In the genomic region with DNA sequence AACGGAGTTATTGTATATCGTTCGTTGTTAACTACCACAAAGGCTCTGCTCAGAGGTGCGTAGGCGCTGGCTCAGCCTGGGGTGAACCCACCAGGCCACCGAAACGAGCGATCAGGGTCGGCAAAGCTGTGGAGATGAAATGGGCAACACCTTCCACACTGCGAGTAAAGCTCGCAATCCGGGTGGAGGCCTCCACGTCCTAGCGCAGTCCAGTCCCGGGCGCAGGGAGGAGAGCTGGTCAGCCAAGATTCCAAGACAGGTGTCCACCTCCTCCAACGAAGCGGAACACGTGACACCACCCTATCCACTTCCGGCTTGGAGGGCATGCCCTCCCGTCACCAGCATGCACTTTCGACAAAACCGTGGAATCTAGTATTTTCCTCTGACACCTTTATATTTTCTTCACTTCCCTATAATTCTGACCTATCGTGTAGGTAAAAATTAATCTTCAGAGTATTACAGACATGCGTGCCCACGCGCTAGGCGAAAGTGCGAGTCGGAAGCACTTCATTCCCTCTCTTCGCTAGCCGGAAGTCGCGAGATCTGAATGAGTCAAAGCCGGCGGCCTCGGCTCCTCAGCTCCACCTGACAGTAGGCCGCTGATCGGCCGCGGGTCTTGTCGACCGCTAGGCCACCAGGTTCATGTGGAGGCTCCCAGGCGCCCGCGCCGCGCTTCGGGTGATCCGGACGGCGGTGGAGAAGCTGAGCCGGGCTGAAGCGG, we compare ENCODE assay signal across 1 cellular context.
TF ChIP-seq lines count a peak whose summit lies in the region.

A gene with protein sequence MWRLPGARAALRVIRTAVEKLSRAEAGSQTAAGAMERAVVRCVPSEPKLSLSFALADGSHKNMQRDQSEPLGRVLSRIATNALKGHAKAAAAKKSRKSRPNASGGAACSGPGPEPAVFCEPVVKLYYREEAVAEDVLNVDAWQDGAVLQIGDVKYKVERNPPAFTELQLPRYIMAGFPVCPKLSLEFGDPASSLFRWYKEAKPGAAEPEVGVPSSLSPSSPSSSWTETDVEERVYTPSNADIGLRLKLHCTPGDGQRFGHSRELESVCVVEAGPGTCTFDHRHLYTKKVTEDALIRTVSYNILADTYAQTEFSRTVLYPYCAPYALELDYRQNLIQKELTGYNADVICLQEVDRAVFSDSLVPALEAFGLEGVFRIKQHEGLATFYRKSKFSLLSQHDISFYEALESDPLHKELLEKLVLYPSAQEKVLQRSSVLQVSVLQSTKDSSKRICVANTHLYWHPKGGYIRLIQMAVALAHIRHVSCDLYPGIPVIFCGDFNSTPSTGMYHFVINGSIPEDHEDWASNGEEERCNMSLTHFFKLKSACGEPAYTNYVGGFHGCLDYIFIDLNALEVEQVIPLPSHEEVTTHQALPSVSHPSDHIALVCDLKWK (plus strand): TSS at position 537 of the 721 bp plus-strand sequence. CDS start 106 bp downstream, at position 643.

TF ChIP-seq in K562, 482 proteins besides CTCF, POLR2A, EP300 and RAD21 (continued from another document and continues in another):
- TF ChIP-seq, protein P1, sequence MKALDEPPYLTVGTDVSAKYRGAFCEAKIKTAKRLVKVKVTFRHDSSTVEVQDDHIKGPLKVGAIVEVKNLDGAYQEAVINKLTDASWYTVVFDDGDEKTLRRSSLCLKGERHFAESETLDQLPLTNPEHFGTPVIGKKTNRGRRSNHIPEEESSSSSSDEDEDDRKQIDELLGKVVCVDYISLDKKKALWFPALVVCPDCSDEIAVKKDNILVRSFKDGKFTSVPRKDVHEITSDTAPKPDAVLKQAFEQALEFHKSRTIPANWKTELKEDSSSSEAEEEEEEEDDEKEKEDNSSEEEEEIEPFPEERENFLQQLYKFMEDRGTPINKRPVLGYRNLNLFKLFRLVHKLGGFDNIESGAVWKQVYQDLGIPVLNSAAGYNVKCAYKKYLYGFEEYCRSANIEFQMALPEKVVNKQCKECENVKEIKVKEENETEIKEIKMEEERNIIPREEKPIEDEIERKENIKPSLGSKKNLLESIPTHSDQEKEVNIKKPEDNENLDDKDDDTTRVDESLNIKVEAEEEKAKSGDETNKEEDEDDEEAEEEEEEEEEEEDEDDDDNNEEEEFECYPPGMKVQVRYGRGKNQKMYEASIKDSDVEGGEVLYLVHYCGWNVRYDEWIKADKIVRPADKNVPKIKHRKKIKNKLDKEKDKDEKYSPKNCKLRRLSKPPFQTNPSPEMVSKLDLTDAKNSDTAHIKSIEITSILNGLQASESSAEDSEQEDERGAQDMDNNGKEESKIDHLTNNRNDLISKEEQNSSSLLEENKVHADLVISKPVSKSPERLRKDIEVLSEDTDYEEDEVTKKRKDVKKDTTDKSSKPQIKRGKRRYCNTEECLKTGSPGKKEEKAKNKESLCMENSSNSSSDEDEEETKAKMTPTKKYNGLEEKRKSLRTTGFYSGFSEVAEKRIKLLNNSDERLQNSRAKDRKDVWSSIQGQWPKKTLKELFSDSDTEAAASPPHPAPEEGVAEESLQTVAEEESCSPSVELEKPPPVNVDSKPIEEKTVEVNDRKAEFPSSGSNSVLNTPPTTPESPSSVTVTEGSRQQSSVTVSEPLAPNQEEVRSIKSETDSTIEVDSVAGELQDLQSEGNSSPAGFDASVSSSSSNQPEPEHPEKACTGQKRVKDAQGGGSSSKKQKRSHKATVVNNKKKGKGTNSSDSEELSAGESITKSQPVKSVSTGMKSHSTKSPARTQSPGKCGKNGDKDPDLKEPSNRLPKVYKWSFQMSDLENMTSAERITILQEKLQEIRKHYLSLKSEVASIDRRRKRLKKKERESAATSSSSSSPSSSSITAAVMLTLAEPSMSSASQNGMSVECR (CRISPR knock-in tag; IDR thresholded peaks at IDR 0.05): peak; percentile 79; the same call in 1 of the 2 replicates
- TF ChIP-seq POLR2B (IDR thresholded peaks at IDR 0.05; ENCODE audit: low read depth, partially characterized antibody) (peak; percentile 75), LCOR (CRISPR knock-in tag; IDR thresholded peaks at IDR 0.05) (no peak), BHLHE40 (IDR thresholded peaks at IDR 0.05; ENCODE audit: low read length) (peak; percentile 86), CREB1 (IDR thresholded peaks at IDR 0.05) (no peak; the same call in 1 of the 2 replicates), CREB1 (CRISPR knock-in tag; IDR thresholded peaks at IDR 0.05) (0 out of 2 replicates have a peak, but pooled peaks have one; percentile 59), SAFB (IDR thresholded peaks at IDR 0.05; ENCODE audit: borderline replicate concordance, low read depth, low read length) (no peak), ZBED1 (IDR thresholded peaks at IDR 0.05) (no peak), XRCC3 (IDR thresholded peaks at IDR 0.05) (no peak), TEAD1 (CRISPR knock-in tag; IDR thresholded peaks at IDR 0.05) (peak; percentile 30 to 71; a peak in 2 of 4 replicates), SPI1 (IDR thresholded peaks at IDR 0.05; ENCODE audit: borderline replicate concordance, low read depth, low read length) (no peak), MECOM (CRISPR knock-in tag; IDR thresholded peaks at IDR 0.05) (peak; percentile 73), MYBL2 (IDR thresholded peaks at IDR 0.05; ENCODE audit: low read depth) (peak; percentile 65), MYBL2 (CRISPR knock-in tag; IDR thresholded peaks at IDR 0.05; ENCODE audit: borderline replicate concordance) (no peak), TBL1XR1 (IDR thresholded peaks at IDR 0.05; ENCODE audit: low read length in 2 of 2) (peak in 1 of 2 experiments; percentile 61; a peak in 2 of 4 replicates), ARNT (IDR thresholded peaks at IDR 0.05) (peak in 1 of 2 experiments; percentile 66; a peak in 1 of 4 replicates), ZNF263 (CRISPR knock-in tag; IDR thresholded peaks at IDR 0.05; ENCODE audit: borderline replicate concordance) (peak; percentile 68; the same call in 1 of the 2 replicates), GATAD2A (IDR thresholded peaks at IDR 0.05) (no peak), ZNF76 (CRISPR knock-in tag; IDR thresholded peaks at IDR 0.05; ENCODE audit: borderline replicate concordance) (0 out of 2 replicates have a peak, but pooled peaks have one; percentile 32), YBX1 (IDR thresholded peaks at IDR 0.05) (no peak)
- TF ChIP-seq, protein P2, sequence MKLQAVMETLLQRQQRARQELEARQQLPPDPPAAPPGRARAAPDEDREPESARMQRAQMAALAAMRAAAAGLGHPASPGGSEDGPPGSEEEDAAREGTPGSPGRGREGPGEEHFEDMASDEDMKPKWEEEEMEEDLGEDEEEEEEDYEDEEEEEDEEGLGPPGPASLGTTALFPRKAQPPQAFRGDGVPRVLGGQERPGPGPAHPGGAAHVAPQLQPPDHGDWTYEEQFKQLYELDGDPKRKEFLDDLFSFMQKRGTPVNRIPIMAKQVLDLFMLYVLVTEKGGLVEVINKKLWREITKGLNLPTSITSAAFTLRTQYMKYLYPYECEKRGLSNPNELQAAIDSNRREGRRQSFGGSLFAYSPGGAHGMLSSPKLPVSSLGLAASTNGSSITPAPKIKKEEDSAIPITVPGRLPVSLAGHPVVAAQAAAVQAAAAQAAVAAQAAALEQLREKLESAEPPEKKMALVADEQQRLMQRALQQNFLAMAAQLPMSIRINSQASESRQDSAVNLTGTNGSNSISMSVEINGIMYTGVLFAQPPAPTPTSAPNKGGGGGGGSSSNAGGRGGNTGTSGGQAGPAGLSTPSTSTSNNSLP (IDR thresholded peaks at IDR 0.05; ENCODE audit: borderline replicate concordance, low read depth, low read length): no peak
- TF ChIP-seq, protein P3, sequence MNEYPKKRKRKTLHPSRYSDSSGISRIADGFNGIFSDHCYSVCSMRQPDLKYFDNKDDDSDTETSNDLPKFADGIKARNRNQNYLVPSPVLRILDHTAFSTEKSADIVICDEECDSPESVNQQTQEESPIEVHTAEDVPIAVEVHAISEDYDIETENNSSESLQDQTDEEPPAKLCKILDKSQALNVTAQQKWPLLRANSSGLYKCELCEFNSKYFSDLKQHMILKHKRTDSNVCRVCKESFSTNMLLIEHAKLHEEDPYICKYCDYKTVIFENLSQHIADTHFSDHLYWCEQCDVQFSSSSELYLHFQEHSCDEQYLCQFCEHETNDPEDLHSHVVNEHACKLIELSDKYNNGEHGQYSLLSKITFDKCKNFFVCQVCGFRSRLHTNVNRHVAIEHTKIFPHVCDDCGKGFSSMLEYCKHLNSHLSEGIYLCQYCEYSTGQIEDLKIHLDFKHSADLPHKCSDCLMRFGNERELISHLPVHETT (CRISPR knock-in tag; conservative IDR thresholded peaks at IDR 0.05 in 1 of 2, IDR thresholded peaks at IDR 0.05 in 1 of 2): peak in 1 of 2 experiments; percentile 78; a peak in 2 of 4 replicates
- TF ChIP-seq, protein P4, sequence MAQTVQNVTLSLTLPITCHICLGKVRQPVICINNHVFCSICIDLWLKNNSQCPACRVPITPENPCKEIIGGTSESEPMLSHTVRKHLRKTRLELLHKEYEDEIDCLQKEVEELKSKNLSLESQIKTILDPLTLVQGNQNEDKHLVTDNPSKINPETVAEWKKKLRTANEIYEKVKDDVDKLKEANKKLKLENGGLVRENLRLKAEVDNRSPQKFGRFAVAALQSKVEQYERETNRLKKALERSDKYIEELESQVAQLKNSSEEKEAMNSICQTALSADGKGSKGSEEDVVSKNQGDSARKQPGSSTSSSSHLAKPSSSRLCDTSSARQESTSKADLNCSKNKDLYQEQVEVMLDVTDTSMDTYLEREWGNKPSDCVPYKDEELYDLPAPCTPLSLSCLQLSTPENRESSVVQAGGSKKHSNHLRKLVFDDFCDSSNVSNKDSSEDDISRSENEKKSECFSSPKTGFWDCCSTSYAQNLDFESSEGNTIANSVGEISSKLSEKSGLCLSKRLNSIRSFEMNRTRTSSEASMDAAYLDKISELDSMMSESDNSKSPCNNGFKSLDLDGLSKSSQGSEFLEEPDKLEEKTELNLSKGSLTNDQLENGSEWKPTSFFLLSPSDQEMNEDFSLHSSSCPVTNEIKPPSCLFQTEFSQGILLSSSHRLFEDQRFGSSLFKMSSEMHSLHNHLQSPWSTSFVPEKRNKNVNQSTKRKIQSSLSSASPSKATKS (CRISPR knock-in tag; IDR thresholded peaks at IDR 0.05): no peak
- TF ChIP-seq, protein P5, sequence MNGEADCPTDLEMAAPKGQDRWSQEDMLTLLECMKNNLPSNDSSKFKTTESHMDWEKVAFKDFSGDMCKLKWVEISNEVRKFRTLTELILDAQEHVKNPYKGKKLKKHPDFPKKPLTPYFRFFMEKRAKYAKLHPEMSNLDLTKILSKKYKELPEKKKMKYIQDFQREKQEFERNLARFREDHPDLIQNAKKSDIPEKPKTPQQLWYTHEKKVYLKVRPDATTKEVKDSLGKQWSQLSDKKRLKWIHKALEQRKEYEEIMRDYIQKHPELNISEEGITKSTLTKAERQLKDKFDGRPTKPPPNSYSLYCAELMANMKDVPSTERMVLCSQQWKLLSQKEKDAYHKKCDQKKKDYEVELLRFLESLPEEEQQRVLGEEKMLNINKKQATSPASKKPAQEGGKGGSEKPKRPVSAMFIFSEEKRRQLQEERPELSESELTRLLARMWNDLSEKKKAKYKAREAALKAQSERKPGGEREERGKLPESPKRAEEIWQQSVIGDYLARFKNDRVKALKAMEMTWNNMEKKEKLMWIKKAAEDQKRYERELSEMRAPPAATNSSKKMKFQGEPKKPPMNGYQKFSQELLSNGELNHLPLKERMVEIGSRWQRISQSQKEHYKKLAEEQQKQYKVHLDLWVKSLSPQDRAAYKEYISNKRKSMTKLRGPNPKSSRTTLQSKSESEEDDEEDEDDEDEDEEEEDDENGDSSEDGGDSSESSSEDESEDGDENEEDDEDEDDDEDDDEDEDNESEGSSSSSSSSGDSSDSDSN (IDR thresholded peaks at IDR 0.05; ENCODE audit: borderline replicate concordance in 1 of 2, low read depth in 2 of 2, low read length in 2 of 2): peak in 1 of 2 experiments; percentile 67; a peak in 1 of 4 replicates
- TF ChIP-seq, protein P6, sequence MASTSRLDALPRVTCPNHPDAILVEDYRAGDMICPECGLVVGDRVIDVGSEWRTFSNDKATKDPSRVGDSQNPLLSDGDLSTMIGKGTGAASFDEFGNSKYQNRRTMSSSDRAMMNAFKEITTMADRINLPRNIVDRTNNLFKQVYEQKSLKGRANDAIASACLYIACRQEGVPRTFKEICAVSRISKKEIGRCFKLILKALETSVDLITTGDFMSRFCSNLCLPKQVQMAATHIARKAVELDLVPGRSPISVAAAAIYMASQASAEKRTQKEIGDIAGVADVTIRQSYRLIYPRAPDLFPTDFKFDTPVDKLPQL (IDR thresholded peaks at IDR 0.05; ENCODE audit: extremely low read depth, insufficient read length): no peak
- TF ChIP-seq, protein P7, sequence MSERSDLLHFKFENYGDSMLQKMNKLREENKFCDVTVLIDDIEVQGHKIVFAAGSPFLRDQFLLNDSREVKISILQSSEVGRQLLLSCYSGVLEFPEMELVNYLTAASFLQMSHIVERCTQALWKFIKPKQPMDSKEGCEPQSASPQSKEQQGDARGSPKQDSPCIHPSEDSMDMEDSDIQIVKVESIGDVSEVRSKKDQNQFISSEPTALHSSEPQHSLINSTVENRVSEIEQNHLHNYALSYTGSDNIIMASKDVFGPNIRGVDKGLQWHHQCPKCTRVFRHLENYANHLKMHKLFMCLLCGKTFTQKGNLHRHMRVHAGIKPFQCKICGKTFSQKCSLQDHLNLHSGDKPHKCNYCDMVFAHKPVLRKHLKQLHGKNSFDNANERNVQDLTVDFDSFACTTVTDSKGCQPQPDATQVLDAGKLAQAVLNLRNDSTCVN (CRISPR knock-in tag; IDR thresholded peaks at IDR 0.05): no peak
- TF ChIP-seq, protein P8, sequence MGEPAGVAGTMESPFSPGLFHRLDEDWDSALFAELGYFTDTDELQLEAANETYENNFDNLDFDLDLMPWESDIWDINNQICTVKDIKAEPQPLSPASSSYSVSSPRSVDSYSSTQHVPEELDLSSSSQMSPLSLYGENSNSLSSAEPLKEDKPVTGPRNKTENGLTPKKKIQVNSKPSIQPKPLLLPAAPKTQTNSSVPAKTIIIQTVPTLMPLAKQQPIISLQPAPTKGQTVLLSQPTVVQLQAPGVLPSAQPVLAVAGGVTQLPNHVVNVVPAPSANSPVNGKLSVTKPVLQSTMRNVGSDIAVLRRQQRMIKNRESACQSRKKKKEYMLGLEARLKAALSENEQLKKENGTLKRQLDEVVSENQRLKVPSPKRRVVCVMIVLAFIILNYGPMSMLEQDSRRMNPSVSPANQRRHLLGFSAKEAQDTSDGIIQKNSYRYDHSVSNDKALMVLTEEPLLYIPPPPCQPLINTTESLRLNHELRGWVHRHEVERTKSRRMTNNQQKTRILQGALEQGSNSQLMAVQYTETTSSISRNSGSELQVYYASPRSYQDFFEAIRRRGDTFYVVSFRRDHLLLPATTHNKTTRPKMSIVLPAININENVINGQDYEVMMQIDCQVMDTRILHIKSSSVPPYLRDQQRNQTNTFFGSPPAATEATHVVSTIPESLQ (CRISPR knock-in tag; IDR thresholded peaks at IDR 0.05): 0 out of 2 replicates have a peak, but pooled peaks have one; percentile 40
